8 cellular contexts compared by ENCODE assay signal in the genomic region with DNA sequence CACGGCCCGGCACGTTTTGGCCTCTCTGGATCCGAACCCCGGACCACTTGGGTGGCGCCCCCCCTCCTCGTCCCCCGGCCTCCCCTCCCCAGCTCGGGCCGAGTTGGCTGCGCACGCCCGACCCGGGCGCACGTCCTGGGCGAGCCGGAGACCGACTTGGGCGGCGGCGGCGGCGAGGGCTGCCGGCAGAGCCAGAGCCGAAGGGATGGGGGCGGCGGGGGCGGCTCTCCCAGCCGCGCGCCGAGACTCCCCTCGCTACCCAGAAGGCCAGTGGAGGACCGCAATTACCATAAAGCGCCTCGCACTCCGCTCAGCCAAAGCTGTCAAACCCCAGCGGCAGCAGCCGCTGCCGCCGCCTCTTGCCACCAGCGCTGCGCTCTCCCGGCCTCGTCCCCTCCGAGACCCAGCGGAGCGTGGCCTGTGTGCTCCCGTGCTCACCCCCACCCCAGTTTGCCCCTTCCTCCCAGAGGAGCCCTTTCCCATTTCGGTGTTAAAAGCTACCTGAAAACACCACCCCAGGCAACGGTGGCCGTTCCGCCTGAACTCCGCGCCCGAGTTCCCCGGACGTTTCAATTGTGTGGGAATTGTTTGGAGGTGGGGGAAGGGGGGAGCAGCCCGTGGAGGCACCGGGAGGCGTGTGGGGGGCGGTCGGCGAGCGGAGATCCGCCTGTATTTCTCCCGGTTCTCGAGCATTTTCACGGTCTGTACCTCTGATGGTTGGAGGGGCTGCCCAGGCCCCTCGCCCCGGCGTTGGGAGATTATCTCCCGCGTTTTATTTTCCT. TPM values are rescaled to one million over a fixed set of nuclear protein-coding genes. Genes with fewer than 3 reads are reported as not detected.
DNase-seq lines count a peak whose midpoint lies in the region; ATAC-seq and TF ChIP-seq lines count a peak whose summit lies in the region.

No MANE protein-coding gene starts in this region.

- H3K36me3 Mint-ChIP-seq in Caco-2 (ENCODE audit: insufficient read depth, unreplicated experiment) (peaks cover 6% of the 10 kb centered on the region), osteocyte (ENCODE audit: unreplicated experiment) (no peaks in the 10 kb centered on the region)
- H3K36me3 Mint-ChIP-seq in activated T-helper 1 cell treated with anti-CD3 and anti-CD28 coated beads, Interleukin-12 subunit alpha, Interleukin-12 subunit beta, Interleukin-2, Interleukin-4 antibody, amounts not matched to agents 30 ng/mL and 10 ng/mL and 1 ng/mL, durations not matched to agents 14 hours and 24 hours and 36 hours (ENCODE audit: low read depth): no peaks in the 10 kb centered on the region

- H3K9me3 Mint-ChIP-seq in Caco-2 (ENCODE audit: unreplicated experiment): no peaks in the 10 kb centered on the region
- no peaks in the 10 kb centered on the region for H3K9me3 Mint-ChIP-seq in activated T-helper 1 cell treated with anti-CD3 and anti-CD28 coated beads, Interleukin-12 subunit alpha, Interleukin-12 subunit beta, Interleukin-2, Interleukin-4 antibody, amounts not matched to agents 30 ng/mL and 10 ng/mL and 1 ng/mL, durations not matched to agents 14 hours and 24 hours and 36 hours
- H3K9me3 Mint-ChIP-seq in osteocyte (ENCODE audit: unreplicated experiment): no peaks in the 10 kb centered on the region

- H3K4me1 Mint-ChIP-seq in Caco-2 (ENCODE audit: low read depth, unreplicated experiment) (peaks cover 1% of the 10 kb centered on the region), osteocyte (ENCODE audit: unreplicated experiment) (peaks cover 44% of the 10 kb centered on the region)
- peaks cover 10% of the 10 kb centered on the region for H3K4me1 Mint-ChIP-seq in activated T-helper 1 cell treated with anti-CD3 and anti-CD28 coated beads, Interleukin-12 subunit alpha, Interleukin-12 subunit beta, Interleukin-2, Interleukin-4 antibody, amounts not matched to agents 30 ng/mL and 10 ng/mL and 1 ng/mL, durations not matched to agents 14 hours and 24 hours and 36 hours (ENCODE audit: low read depth)

- intact Hi-C loops in Caco-2 (cut with micrococcal nuclease; ENCODE audit: unreplicated experiment): loop anchor here (2.0 to 5.0 kb wide), 2 partner anchors 86 to 169 kb away; no protein-coding TSS in a partner anchor
- intact Hi-C loops in activated T-helper 1 cell treated with anti-CD3 and anti-CD28 coated beads, Interleukin-12 subunit alpha, Interleukin-12 subunit beta, Interleukin-2, Interleukin-4 antibody, amounts not matched to agents 30 ng/mL and 10 ng/mL and 1 ng/mL, durations not matched to agents 14 hours and 24 hours and 36 hours (cut with micrococcal nuclease): loop anchor here (2.0 to 10.0 kb wide), 10 partner anchors 54 to 986 kb away; a partner anchor contains a TSS

- no TSS peak for BruUV-seq in Caco-2 (replicated peaks; lab: Mats Ljungman, UMichigan)

- H3K36me3 ChIP-seq in Caco-2 (ENCODE audit: control insufficient read depth, insufficient read depth, low read length): no peaks in the 10 kb centered on the region
- H3K36me3 ChIP-seq in gastroesophageal sphincter: no peaks in the 10 kb centered on the region

- DNase-seq in Caco-2 (peak in 1 of 2 experiments; percentile 61), NCI-H2227 treated with DMSO at 0.1 percent for 48 hours (lab: John Stamatoyannopoulos, UW) (peak; percentile 71), osteocyte (ENCODE audit: extremely low spot score, unreplicated experiment) (no peak), GM10248 (ENCODE audit: extremely low spot score) (no peak), iPS-NIHi7 (ENCODE audit: extremely low spot score) (no peak)
- peak; percentile 53 for DNase-seq in activated T-helper 1 cell treated with anti-CD3 and anti-CD28 coated beads, Interleukin-12 subunit alpha, Interleukin-12 subunit beta, Interleukin-2, Interleukin-4 antibody, amounts not matched to agents 30 ng/mL and 10 ng/mL and 1 ng/mL, durations not matched to agents 14 hours and 24 hours and 36 hours (ENCODE audit: low spot score)

- peak overlapping the region; percentile 84 to 92 (median 90) for H3K27ac ChIP-seq in gastroesophageal sphincter

- H3K9me3 ChIP-seq in Caco-2: no peaks in the 10 kb centered on the region
- H3K9me3 ChIP-seq in gastroesophageal sphincter: no peaks in the 10 kb centered on the region

- POLR2A ChIA-PET in Caco-2 (lab: Charles Lee) (interaction anchor here (0.6 to 1.2 kb wide), 7 partner anchors 9 to 1299 kb away, joined by 3 to 9 read pairs (median 5); no protein-coding TSS in a partner anchor), GM10248 (lab: Yijun Ruan, JAX) (interaction anchor here (0.6 kb wide), 1 partner anchor 71 kb away, joined by 3 read pairs; no protein-coding TSS in a partner anchor)

- ATAC-seq in GM21423 (IDR thresholded peaks at IDR 0.05; ENCODE audit: unreplicated experiment) (peak; percentile 31), gastroesophageal sphincter (peak; percentile 31)

- no peaks in the 10 kb centered on the region for H3K27me3 Mint-ChIP-seq in Caco-2 (ENCODE audit: insufficient read depth, unreplicated experiment)
- no peaks in the 10 kb centered on the region for H3K27me3 Mint-ChIP-seq in activated T-helper 1 cell treated with anti-CD3 and anti-CD28 coated beads, Interleukin-12 subunit alpha, Interleukin-12 subunit beta, Interleukin-2, Interleukin-4 antibody, amounts not matched to agents 30 ng/mL and 10 ng/mL and 1 ng/mL, durations not matched to agents 14 hours and 24 hours and 36 hours (ENCODE audit: insufficient read depth)
- no peaks in the 10 kb centered on the region for H3K27me3 Mint-ChIP-seq in osteocyte (ENCODE audit: unreplicated experiment)

- 20% methylated on average over 7 of the region's 75 CpGs; no CpG with 5 or more reads in 1 of the 2 donors for WGBS in gastroesophageal sphincter (ENCODE audit: low coverage in 1 of 2), 2 donors

- no peak for TF ChIP-seq CTCF in Caco-2 (IDR thresholded peaks at IDR 0.05; ENCODE audit: insufficient read depth in 1 of 2, low read depth in 1 of 2, low read length in 1 of 2, severe bottlenecking in 1 of 2, unreplicated experiment in 1 of 2)
- TF ChIP-seq CTCF in gastroesophageal sphincter (IDR thresholded peaks at IDR 0.05): peak in 1 of 4 experiments; percentile 14
- no peak for TF ChIP-seq CTCF in osteocyte (IDR thresholded peaks at IDR 0.05)
- TF ChIP-seq CTCF in GM10248 (IDR thresholded peaks at IDR 0.05; ENCODE audit: control extremely low read depth, extremely low read depth, low read depth, missing control alignments): no peak

- H3K27me3 ChIP-seq in Caco-2 (replicated peaks; ENCODE audit: control insufficient read depth, insufficient read depth, low read length) (no peaks in the 10 kb centered on the region), gastroesophageal sphincter (no peaks in the 10 kb centered on the region)

- TF ChIP-seq POLR2A in gastroesophageal sphincter (IDR thresholded peaks at IDR 0.05): peak; percentile 9 to 11

- CTCF ChIA-PET in Caco-2 (lab: Charles Lee): no interaction called here
- CTCF ChIA-PET in GM10248 (lab: Yijun Ruan, JAX): no interaction called here

- H3K4me3 ChIP-seq in Caco-2 (ENCODE audit: low read depth, low read length): peak overlapping the region; percentile 55
- peak overlapping the region; percentile 77 to 92 for H3K4me3 ChIP-seq in gastroesophageal sphincter

- H3K27ac Mint-ChIP-seq in Caco-2 (ENCODE audit: unreplicated experiment): no peak overlapping the region
- peak overlapping the region; percentile 88 for H3K27ac Mint-ChIP-seq in activated T-helper 1 cell treated with anti-CD3 and anti-CD28 coated beads, Interleukin-12 subunit alpha, Interleukin-12 subunit beta, Interleukin-2, Interleukin-4 antibody, amounts not matched to agents 30 ng/mL and 10 ng/mL and 1 ng/mL, durations not matched to agents 14 hours and 24 hours and 36 hours
- H3K27ac Mint-ChIP-seq in osteocyte (ENCODE audit: unreplicated experiment): peak overlapping the region; percentile 92

- TF ChIP-seq EP300 in gastroesophageal sphincter (IDR thresholded peaks at IDR 0.05): no peak

- peak overlapping the region; percentile 83 for H3K4me3 Mint-ChIP-seq in Caco-2 (ENCODE audit: unreplicated experiment)
- peak overlapping the region; percentile 87 for H3K4me3 Mint-ChIP-seq in activated T-helper 1 cell treated with anti-CD3 and anti-CD28 coated beads, Interleukin-12 subunit alpha, Interleukin-12 subunit beta, Interleukin-2, Interleukin-4 antibody, amounts not matched to agents 30 ng/mL and 10 ng/mL and 1 ng/mL, durations not matched to agents 14 hours and 24 hours and 36 hours
- peak overlapping the region; percentile 73 for H3K4me3 Mint-ChIP-seq in osteocyte (ENCODE audit: unreplicated experiment)

- H3K4me1 ChIP-seq in Caco-2: 0 out of 2 replicates have a peak, but pooled peaks cover 9% of the 10 kb centered on the region
- H3K4me1 ChIP-seq in gastroesophageal sphincter: peaks cover 0 to 29% (median 7%) of the 10 kb centered on the region in 3 donors

RNA-seq across cellular contexts. Expression of a gene that starts 0.7 kb away (rescaled TPM):
- total RNA-seq in Caco-2 (2022) (16.2 and 18.6 TPM in 2 replicates), gastroesophageal sphincter (10 to 100 TPM; 18.4 to 27.4 (median 21.4) TPM), osteocyte (24.1 and 24.8 TPM in 2 replicates)
- total RNA-seq in activated T-helper 1 cell treated with anti-CD3 and anti-CD28 coated beads, Interleukin-12 subunit alpha, Interleukin-12 subunit beta, Interleukin-2, Interleukin-4 antibody, amounts not matched to agents 30 ng/mL and 10 ng/mL and 1 ng/mL, durations not matched to agents 14 hours and 24 hours and 36 hours: 65.2 and 72.0 TPM in 2 replicates

Comparison
In these comparisons a context has a peak if more than half of its experiments do, and no peak if none do; other contexts are left out.
1. DNase-seq: peak in NCI-H2227 treated with DMSO at 0.1 percent for 48 hours (single experiment) and activated T-helper 1 cell treated with anti-CD3 and anti-CD28 coated beads, Interleukin-12 subunit alpha, Interleukin-12 subunit beta, Interleukin-2, Interleukin-4 antibody, amounts not matched to agents 30 ng/mL and 10 ng/mL and 1 ng/mL, durations not matched to agents 14 hours and 24 hours and 36 hours (single experiment); none in osteocyte (single experiment), GM10248 (single experiment) and iPS-NIHi7 (single experiment).
2. Peak in every context shown above with its lines, with median percentiles within 50 percentile points of each other: H3K4me3 Mint-ChIP-seq.